In the genomic region with DNA sequence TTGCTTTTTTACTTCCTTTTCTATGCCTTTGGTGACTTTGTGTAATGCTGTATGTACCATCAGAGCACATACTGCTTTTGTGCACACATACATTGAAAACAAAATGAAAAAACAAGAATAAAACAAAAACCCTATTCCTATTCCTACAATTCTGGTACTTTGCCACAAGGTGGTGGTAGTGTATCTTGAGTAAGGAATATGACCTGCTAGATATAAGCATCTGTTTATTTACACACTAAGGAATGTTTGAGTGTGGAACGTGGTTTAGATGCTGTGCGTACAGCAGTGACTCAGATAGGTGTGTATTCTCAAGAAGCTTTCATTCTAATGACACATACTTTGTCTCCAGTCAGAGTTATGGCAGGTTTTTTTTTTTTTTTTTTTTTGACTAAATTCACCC, we compare ENCODE assay signal across 1 cellular context.
TF ChIP-seq lines count a peak whose summit lies in the region.

No MANE protein-coding gene starts in this region.

TF ChIP-seq in HepG2, 621 proteins besides CTCF, POLR2A, EP300 and RAD21 (continued from another document and continues in another):
- TF ChIP-seq, protein P1, sequence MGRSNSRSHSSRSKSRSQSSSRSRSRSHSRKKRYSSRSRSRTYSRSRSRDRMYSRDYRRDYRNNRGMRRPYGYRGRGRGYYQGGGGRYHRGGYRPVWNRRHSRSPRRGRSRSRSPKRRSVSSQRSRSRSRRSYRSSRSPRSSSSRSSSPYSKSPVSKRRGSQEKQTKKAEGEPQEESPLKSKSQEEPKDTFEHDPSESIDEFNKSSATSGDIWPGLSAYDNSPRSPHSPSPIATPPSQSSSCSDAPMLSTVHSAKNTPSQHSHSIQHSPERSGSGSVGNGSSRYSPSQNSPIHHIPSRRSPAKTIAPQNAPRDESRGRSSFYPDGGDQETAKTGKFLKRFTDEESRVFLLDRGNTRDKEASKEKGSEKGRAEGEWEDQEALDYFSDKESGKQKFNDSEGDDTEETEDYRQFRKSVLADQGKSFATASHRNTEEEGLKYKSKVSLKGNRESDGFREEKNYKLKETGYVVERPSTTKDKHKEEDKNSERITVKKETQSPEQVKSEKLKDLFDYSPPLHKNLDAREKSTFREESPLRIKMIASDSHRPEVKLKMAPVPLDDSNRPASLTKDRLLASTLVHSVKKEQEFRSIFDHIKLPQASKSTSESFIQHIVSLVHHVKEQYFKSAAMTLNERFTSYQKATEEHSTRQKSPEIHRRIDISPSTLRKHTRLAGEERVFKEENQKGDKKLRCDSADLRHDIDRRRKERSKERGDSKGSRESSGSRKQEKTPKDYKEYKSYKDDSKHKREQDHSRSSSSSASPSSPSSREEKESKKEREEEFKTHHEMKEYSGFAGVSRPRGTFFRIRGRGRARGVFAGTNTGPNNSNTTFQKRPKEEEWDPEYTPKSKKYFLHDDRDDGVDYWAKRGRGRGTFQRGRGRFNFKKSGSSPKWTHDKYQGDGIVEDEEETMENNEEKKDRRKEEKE (IDR thresholded peaks at IDR 0.05) = no peak
- TF ChIP-seq SIN3A (IDR thresholded peaks at IDR 0.05; ENCODE audit: borderline replicate concordance, low read depth, low read length) (no peak), IRX3 (CRISPR knock-in tag; IDR thresholded peaks at IDR 0.05; ENCODE audit: borderline replicate concordance, low read depth) (no peak), SOX5 (CRISPR knock-in tag; IDR thresholded peaks at IDR 0.05; ENCODE audit: borderline replicate concordance) (peak; percentile 22; the same call in 1 of the 2 replicates), FOXA1 (IDR thresholded peaks at IDR 0.05) (no peak), FOXA1 (CRISPR knock-in tag; IDR thresholded peaks at IDR 0.05) (peak; percentile 80), ISX (CRISPR knock-in tag; conservative IDR thresholded peaks at IDR 0.05) (no peak), ZNF562 (CRISPR knock-in tag; IDR thresholded peaks at IDR 0.05; ENCODE audit: borderline replicate concordance) (no peak), ZNF780A (CRISPR knock-in tag; IDR thresholded peaks at IDR 0.05) (no peak), ISL2 (CRISPR knock-in tag; IDR thresholded peaks at IDR 0.05) (no peak), NR2F1 (CRISPR knock-in tag; IDR thresholded peaks at IDR 0.05) (peak in 1 of 2 experiments; percentile 13; a peak in 1 of 4 replicates), ZNF646 (CRISPR knock-in tag; IDR thresholded peaks at IDR 0.05) (no peak), PHF5A (CRISPR knock-in tag; IDR thresholded peaks at IDR 0.05; ENCODE audit: low read depth, unreplicated experiment) (peak; percentile 54), ZBTB8A (CRISPR knock-in tag; IDR thresholded peaks at IDR 0.05; ENCODE audit: borderline replicate concordance, low read depth) (no peak), FOSL2 (CRISPR knock-in tag; IDR thresholded peaks at IDR 0.05) (peak; percentile 66), ZNF431 (CRISPR knock-in tag; IDR thresholded peaks at IDR 0.05; ENCODE audit: borderline replicate concordance, low read depth) (no peak), CAMTA2 (CRISPR knock-in tag; IDR thresholded peaks at IDR 0.05; ENCODE audit: borderline replicate concordance) (no peak), ZNF879 (CRISPR knock-in tag; IDR thresholded peaks at IDR 0.05) (no peak), ZNF124 (CRISPR knock-in tag; IDR thresholded peaks at IDR 0.05) (no peak), ETV5 (CRISPR knock-in tag; IDR thresholded peaks at IDR 0.05; ENCODE audit: borderline replicate concordance) (no peak), REXO4 (CRISPR knock-in tag; IDR thresholded peaks at IDR 0.05; ENCODE audit: borderline replicate concordance) (no peak), ZFP1 (CRISPR knock-in tag; IDR thresholded peaks at IDR 0.05) (no peak), ERF (CRISPR knock-in tag; IDR thresholded peaks at IDR 0.05) (no peak), TBL1XR1 (IDR thresholded peaks at IDR 0.05; ENCODE audit: borderline replicate concordance, low read length, partially characterized antibody) (no peak), ZNF83 (CRISPR knock-in tag; IDR thresholded peaks at IDR 0.05; ENCODE audit: borderline replicate concordance) (no peak), FIP1L1 (IDR thresholded peaks at IDR 0.05; ENCODE audit: borderline replicate concordance, insufficient read depth, low read depth, low read length) (no peak), FOXA3 (CRISPR knock-in tag; IDR thresholded peaks at IDR 0.05) (peak; percentile 89), ZNF546 (CRISPR knock-in tag; conservative IDR thresholded peaks at IDR 0.05) (no peak), FOXJ3 (CRISPR knock-in tag; IDR thresholded peaks at IDR 0.05; ENCODE audit: borderline replicate concordance) (0 out of 2 replicates have a peak, but pooled peaks have one; percentile 68), DNMT1 (CRISPR knock-in tag; IDR thresholded peaks at IDR 0.05) (no peak), ZNF329 (CRISPR knock-in tag; IDR thresholded peaks at IDR 0.05; ENCODE audit: low read depth) (no peak), TBP (CRISPR knock-in tag; IDR thresholded peaks at IDR 0.05) (no peak), RCOR2 (CRISPR knock-in tag; IDR thresholded peaks at IDR 0.05) (0 out of 2 replicates have a peak, but pooled peaks have one; percentile 63), ZNF354B (CRISPR knock-in tag; IDR thresholded peaks at IDR 0.05) (no peak), ZNF652 (CRISPR knock-in tag; IDR thresholded peaks at IDR 0.05; ENCODE audit: borderline replicate concordance, low read depth) (peak; percentile 31; the same call in 1 of the 2 replicates), NR2F6 (IDR thresholded peaks at IDR 0.05) (peak; percentile 31; the same call in 1 of the 2 replicates), NR2F6 (CRISPR knock-in tag; IDR thresholded peaks at IDR 0.05) (no peak; the same call in 1 of the 2 replicates), KDM2A (CRISPR knock-in tag; IDR thresholded peaks at IDR 0.05; ENCODE audit: borderline replicate concordance, low read depth) (no peak), ZKSCAN5 (CRISPR knock-in tag; IDR thresholded peaks at IDR 0.05) (no peak), ZNF660 (CRISPR knock-in tag; IDR thresholded peaks at IDR 0.05; ENCODE audit: borderline replicate concordance, low read depth) (no peak), BRD4 (CRISPR knock-in tag; IDR thresholded peaks at IDR 0.05) (no peak), ATF2 (CRISPR knock-in tag; IDR thresholded peaks at IDR 0.05) (peak; percentile 22; the same call in 1 of the 2 replicates)
- TF ChIP-seq, protein P2, sequence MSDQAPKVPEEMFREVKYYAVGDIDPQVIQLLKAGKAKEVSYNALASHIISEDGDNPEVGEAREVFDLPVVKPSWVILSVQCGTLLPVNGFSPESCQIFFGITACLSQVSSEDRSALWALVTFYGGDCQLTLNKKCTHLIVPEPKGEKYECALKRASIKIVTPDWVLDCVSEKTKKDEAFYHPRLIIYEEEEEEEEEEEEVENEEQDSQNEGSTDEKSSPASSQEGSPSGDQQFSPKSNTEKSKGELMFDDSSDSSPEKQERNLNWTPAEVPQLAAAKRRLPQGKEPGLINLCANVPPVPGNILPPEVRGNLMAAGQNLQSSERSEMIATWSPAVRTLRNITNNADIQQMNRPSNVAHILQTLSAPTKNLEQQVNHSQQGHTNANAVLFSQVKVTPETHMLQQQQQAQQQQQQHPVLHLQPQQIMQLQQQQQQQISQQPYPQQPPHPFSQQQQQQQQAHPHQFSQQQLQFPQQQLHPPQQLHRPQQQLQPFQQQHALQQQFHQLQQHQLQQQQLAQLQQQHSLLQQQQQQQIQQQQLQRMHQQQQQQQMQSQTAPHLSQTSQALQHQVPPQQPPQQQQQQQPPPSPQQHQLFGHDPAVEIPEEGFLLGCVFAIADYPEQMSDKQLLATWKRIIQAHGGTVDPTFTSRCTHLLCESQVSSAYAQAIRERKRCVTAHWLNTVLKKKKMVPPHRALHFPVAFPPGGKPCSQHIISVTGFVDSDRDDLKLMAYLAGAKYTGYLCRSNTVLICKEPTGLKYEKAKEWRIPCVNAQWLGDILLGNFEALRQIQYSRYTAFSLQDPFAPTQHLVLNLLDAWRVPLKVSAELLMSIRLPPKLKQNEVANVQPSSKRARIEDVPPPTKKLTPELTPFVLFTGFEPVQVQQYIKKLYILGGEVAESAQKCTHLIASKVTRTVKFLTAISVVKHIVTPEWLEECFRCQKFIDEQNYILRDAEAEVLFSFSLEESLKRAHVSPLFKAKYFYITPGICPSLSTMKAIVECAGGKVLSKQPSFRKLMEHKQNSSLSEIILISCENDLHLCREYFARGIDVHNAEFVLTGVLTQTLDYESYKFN (CRISPR knock-in tag; conservative IDR thresholded peaks at IDR 0.05) = 0 out of 2 replicates have a peak, but pooled peaks have one; percentile 23
- TF ChIP-seq, protein P3, sequence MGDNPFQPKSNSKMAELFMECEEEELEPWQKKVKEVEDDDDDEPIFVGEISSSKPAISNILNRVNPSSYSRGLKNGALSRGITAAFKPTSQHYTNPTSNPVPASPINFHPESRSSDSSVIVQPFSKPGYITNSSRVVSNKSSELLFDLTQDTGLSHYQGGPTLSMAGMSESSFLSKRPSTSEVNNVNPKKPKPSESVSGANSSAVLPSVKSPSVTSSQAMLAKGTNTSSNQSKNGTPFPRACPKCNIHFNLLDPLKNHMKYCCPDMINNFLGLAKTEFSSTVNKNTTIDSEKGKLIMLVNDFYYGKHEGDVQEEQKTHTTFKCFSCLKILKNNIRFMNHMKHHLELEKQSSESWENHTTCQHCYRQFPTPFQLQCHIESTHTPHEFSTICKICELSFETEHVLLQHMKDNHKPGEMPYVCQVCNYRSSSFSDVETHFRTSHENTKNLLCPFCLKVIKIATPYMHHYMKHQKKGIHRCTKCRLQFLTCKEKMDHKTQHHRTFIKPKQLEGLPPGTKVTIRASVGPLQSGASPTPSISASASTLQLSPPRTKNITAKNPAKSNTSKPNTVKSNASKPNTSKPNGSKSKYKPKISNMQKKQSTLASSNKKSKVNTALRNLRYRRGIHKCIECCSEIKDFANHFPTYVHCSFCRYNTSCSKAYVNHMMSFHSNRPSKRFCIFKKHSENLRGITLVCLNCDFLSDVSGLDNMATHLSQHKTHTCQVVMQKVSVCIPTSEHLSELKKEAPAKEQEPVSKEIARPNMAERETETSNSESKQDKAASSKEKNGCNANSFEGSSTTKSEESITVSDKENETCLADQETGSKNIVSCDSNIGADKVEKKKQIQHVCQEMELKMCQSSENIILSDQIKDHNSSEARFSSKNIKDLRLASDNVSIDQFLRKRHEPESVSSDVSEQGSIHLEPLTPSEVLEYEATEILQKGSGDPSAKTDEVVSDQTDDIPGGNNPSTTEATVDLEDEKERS (CRISPR knock-in tag; IDR thresholded peaks at IDR 0.05) = no peak
